In the genomic region with DNA sequence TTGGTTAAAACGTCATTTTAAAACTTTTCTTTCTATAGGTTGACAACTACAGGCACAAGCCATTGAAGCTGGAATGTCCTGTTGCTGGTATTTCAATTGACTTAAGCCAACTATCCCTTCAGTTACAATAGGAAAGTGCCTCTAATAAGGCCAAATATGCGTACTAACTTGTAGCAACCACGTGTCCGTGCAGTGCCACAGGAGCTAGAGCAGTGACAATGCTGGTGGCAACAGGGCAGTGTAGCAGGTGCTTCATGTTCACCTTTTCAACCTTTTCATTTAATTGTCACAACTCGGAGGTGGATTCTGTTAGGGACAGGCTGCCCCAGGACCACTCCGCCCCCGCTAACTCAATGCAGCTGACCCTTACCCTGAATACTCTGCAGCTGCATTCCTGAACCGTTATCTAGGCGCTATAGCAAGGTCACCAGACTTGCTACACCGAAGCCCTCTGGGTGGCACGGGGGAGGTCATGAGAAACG, we compare ENCODE assay signal across 8 cellular contexts. TPM values are rescaled to one million over a fixed set of nuclear protein-coding genes. Genes with fewer than 3 reads are reported as not detected.
DNase-seq lines count a peak whose midpoint lies in the region; ATAC-seq and TF ChIP-seq lines count a peak whose summit lies in the region.

No MANE protein-coding gene starts in this region.

- H3K9me3 ChIP-seq in lower lobe of right lung: no peaks in the 10 kb centered on the region

- TF ChIP-seq CTCF in 22Rv1 (IDR thresholded peaks at IDR 0.05) (no peak), lower lobe of right lung (IDR thresholded peaks at IDR 0.05) (no peak)

- ATAC-seq in lower lobe of right lung (no peak), GM18858 (IDR thresholded peaks at IDR 0.05; ENCODE audit: unreplicated experiment) (no peak), GM19023 (IDR thresholded peaks at IDR 0.05; ENCODE audit: unreplicated experiment) (no peak), GM18909 (IDR thresholded peaks at IDR 0.05; ENCODE audit: poor library complexity, unreplicated experiment) (no peak)

- H3K4me3 ChIP-seq in lower lobe of right lung: peak overlapping the region; percentile 85

- H3K27me3 ChIP-seq in lower lobe of right lung (ENCODE audit: low read depth): no peaks in the 10 kb centered on the region

- peak overlapping the region; percentile 89 for H3K27ac ChIP-seq in 22Rv1
- H3K27ac ChIP-seq in lower lobe of right lung: no peak overlapping the region

- peak; percentile 32 for DNase-seq in HT-29 (ENCODE audit: low spot score)
- peak; percentile 16 for DNase-seq in astrocyte of the hippocampus (ENCODE audit: low read depth, low spot score)
- no peak for DNase-seq in lower lobe of right lung
- no peak for DNase-seq in anterior cingulate cortex (lab: John Stamatoyannopoulos, UW)

- peaks cover 25% of the 10 kb centered on the region for H3K4me1 ChIP-seq in lower lobe of right lung

- peaks cover 16% of the 10 kb centered on the region for H3K36me3 ChIP-seq in lower lobe of right lung

- intact Hi-C loops in lower lobe of right lung (cut with DNase I): no loop called here

RNA-seq across cellular contexts. Expression of gene ERVMER34-1, which starts 37.7 kb away (rescaled TPM):
- 2.9 and 4.6 TPM in 2 replicates for total RNA-seq in HT-29 (2014; rRNA removed; shearing (Covaris generic))
- 1.5 TPM for total RNA-seq in lower lobe of right lung

RNA-seq across cellular contexts. Expression of gene USP46, which starts 54.4 kb away (rescaled TPM):
- total RNA-seq in HT-29 (2014; rRNA removed; shearing (Covaris generic)): 2.7 and 3.0 TPM in 2 replicates
- 12.3 TPM for total RNA-seq in lower lobe of right lung

Comparison
In these comparisons a context has a peak if more than half of its experiments do, and no peak if none do; other contexts are left out.
1. DNase-seq: peak in HT-29 (single experiment) and astrocyte of the hippocampus (single experiment); none in lower lobe of right lung (single experiment) and anterior cingulate cortex (0 of 58).